18 cellular contexts compared by ENCODE assay signal in the genomic region with DNA sequence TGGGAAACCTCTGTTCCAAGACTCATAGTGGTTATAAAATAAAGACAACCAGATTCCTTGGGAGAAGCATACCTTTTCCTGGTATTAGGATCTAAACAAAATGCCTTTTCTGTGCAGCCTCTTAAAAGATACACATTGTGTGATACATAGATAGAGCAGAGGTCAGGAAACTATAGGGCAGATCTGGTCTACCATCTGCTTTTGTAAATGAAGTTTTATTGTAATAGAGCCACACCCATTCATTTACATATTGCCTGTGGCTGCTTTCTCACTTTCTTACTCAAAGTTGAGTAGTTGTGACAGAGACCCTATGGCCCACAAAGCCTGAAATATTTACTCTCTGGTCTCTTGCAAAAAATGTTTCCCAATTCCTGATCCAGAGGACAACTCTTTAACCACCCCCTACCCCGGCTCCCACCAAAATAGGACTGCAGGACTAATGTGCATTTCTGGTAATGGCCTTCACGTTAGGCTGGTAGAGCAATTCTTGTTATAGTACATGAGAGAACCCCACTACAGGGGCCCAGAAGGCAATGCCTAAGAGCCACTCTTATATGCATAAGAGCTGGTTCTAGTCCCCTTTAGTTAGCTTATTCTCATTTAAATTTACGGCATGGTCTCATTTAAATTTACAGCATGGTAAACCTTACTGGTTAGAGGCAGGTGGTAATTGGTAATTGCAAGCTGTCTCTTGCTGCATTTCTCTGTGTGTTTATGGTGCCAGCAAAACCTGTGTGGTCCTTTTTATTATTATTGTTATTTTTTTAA.
"Had no signal": no experiment of that assay in that cellular context is flagged by ENCODE, and none has a peak within 500 bp of the region (broad histone marks: within the 10 kb centered on the region; RNA-seq: fewer than 3 reads in every experiment).

No MANE protein-coding gene starts in this region.

- H3K9me3 ChIP-seq: lower lobe of right lung, pancreas, stomach, thoracic aorta had no signal

- DNase-seq: activated CD4-positive, alpha-beta T cell treated with anti-CD3 and anti-CD28 coated beads, Interleukin-2, amount 10 ng/mL, durations not matched to agents 7 days and 5 days; activated CD8-positive, alpha-beta memory T cell treated with anti-CD3 and anti-CD28 coated beads for 24 hours; activated naive CD4-positive, alpha-beta T cell; activated naive CD8-positive, alpha-beta T cell treated with anti-CD3 and anti-CD28 coated beads, Interleukin-2, amount 10 ng/mL, durations not matched to agents 7 days and 5 days; anterior cingulate cortex; brain microvascular endothelial cell; foreskin melanocyte; left cardiac atrium; lower lobe of right lung; naive thymus-derived CD4-positive, alpha-beta T cell; pancreas; stomach; T-helper 17 cell had no signal

- H3K9me3 Mint-ChIP-seq: activated CD4-positive, alpha-beta T cell treated with anti-CD3 and anti-CD28 coated beads, Interleukin-2, amount 10 ng/mL, durations not matched to agents 7 days and 5 days; activated naive CD8-positive, alpha-beta T cell treated with anti-CD3 and anti-CD28 coated beads, Interleukin-2, amount 10 ng/mL, durations not matched to agents 7 days and 5 days; activated T-helper 1 cell treated with anti-CD3 and anti-CD28 coated beads, Interleukin-12 subunit alpha, Interleukin-12 subunit beta, Interleukin-2, Interleukin-4 antibody, amounts not matched to agents 30 ng/mL and 10 ng/mL and 1 ng/mL, durations not matched to agents 14 hours and 24 hours and 36 hours; central memory CD8-positive, alpha-beta T cell; naive thymus-derived CD4-positive, alpha-beta T cell had no signal

- H3K27ac ChIP-seq: brain microvascular endothelial cell, coronary artery, lower lobe of right lung, pancreas, stomach, thoracic aorta had no signal

- ATAC-seq: left cardiac atrium; lower lobe of right lung; naive thymus-derived CD4-positive, alpha-beta T cell; pancreas; sciatic nerve; T-helper 17 cell had no signal

- H3K4me3 ChIP-seq: coronary artery, lower lobe of right lung, pancreas, stomach, thoracic aorta had no signal

- H3K4me1 ChIP-seq: pancreas had no signal

- H3K4me3 Mint-ChIP-seq: activated CD4-positive, alpha-beta T cell treated with anti-CD3 and anti-CD28 coated beads, Interleukin-2, amount 10 ng/mL, durations not matched to agents 7 days and 5 days; activated naive CD8-positive, alpha-beta T cell treated with anti-CD3 and anti-CD28 coated beads, Interleukin-2, amount 10 ng/mL, durations not matched to agents 7 days and 5 days; activated T-helper 1 cell treated with anti-CD3 and anti-CD28 coated beads, Interleukin-12 subunit alpha, Interleukin-12 subunit beta, Interleukin-2, Interleukin-4 antibody, amounts not matched to agents 30 ng/mL and 10 ng/mL and 1 ng/mL, durations not matched to agents 14 hours and 24 hours and 36 hours; central memory CD8-positive, alpha-beta T cell; naive thymus-derived CD4-positive, alpha-beta T cell; T-helper 17 cell had no signal

- H3K27me3 ChIP-seq: brain microvascular endothelial cell, pancreas, stomach had no signal

- H3K27me3 Mint-ChIP-seq: activated CD4-positive, alpha-beta T cell treated with anti-CD3 and anti-CD28 coated beads, Interleukin-2, amount 10 ng/mL, durations not matched to agents 7 days and 5 days; activated naive CD8-positive, alpha-beta T cell treated with anti-CD3 and anti-CD28 coated beads, Interleukin-2, amount 10 ng/mL, durations not matched to agents 7 days and 5 days; central memory CD8-positive, alpha-beta T cell; naive thymus-derived CD4-positive, alpha-beta T cell; T-helper 17 cell had no signal

- H3K27ac Mint-ChIP-seq: activated CD4-positive, alpha-beta T cell treated with anti-CD3 and anti-CD28 coated beads, Interleukin-2, amount 10 ng/mL, durations not matched to agents 7 days and 5 days; activated naive CD8-positive, alpha-beta T cell treated with anti-CD3 and anti-CD28 coated beads, Interleukin-2, amount 10 ng/mL, durations not matched to agents 7 days and 5 days; activated T-helper 1 cell treated with anti-CD3 and anti-CD28 coated beads, Interleukin-12 subunit alpha, Interleukin-12 subunit beta, Interleukin-2, Interleukin-4 antibody, amounts not matched to agents 30 ng/mL and 10 ng/mL and 1 ng/mL, durations not matched to agents 14 hours and 24 hours and 36 hours; naive thymus-derived CD4-positive, alpha-beta T cell; T-helper 17 cell had no signal
